1 cellular context compared by ENCODE assay signal in the genomic region with DNA sequence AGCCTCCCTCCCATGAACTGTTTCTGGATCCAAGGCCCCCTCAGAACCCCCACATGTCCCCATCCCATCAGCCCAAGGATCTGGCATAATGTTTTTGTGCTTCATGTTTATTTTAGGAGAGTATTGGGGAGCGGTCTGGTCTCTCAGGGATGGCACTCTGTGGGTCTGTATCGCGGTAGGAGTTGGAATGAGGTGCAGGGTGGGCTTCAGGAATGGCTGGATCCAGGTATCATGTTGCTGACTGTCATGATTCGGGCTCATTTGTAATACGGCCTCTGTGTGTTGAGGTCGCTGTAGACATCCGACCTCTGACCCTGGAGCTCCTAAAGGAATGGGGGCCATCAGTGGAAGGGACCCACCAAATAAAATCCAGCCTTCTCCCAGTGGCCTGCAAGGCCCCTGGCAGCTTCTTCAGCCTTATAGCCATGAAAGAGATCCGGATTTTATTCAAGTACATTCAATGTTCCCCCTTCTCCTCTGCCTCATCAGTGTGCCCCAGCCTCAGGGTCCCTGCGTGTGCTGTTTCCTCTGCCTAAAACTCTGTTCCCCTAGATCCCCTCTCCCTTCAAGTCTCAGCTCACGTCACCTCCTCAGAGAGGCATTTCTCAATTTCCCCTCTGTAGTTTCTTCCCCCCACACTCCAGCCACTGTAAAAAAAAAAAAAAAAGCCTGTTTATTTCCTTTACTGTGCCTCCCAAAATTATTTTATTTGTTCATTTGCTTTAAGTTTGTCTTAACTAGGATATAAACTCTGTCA.
A peak's percentile ranks its signal among the peaks of the same experiment; 100 is the strongest.
TF ChIP-seq lines count a peak whose summit lies in the region.

No MANE protein-coding gene starts in this region.

TF ChIP-seq in H1, 55 proteins besides CTCF, POLR2A, EP300 and RAD21:
- TF ChIP-seq GTF2F1 (IDR thresholded peaks at IDR 0.05; ENCODE audit: borderline replicate concordance, low read depth, low read length) = no peak
- TF ChIP-seq RNF2 (IDR thresholded peaks at IDR 0.05; ENCODE audit: borderline replicate concordance, low read depth, low read length, missing control alignments, poor library complexity, severe bottlenecking) = no peak
- peak; percentile 77; the same call in 1 of the 2 replicates for TF ChIP-seq KDM1A (IDR thresholded peaks at IDR 0.05; ENCODE audit: borderline replicate concordance, low read length)
- no peak for TF ChIP-seq JUND (IDR thresholded peaks at IDR 0.05; ENCODE audit: low read length)
- no peak for TF ChIP-seq SP2 (IDR thresholded peaks at IDR 0.05; ENCODE audit: low read length)
TF ChIP-seq in H1: peak in this region for 1.
